22 cellular contexts compared by ENCODE assay signal in genomic region chr6:119299694-119300093, GRCh38.
"Had no signal": no experiment of that assay in that cellular context is flagged by ENCODE, and none has a peak within 500 bp of the region (broad histone marks: within the 10 kb centered on the region; RNA-seq: fewer than 3 reads in every experiment).

No MANE protein-coding gene starts in this region.

- H2AFZ ChIP-seq: hepatocyte had no signal

- DNase-seq: dermis blood vessel endothelial cell; dorsolateral prefrontal cortex; effector CD4-positive, alpha-beta T cell; effector memory CD4-positive, alpha-beta T cell; foreskin keratinocyte; heart left ventricle; hypothalamus; immature natural killer cell; islet precursor cell; kidney; kidney glomerular epithelial cell; left ventricle myocardium superior; lower lobe of right lung; mesenchymal stem cell; mucosa of descending colon; naive thymus-derived CD4-positive, alpha-beta T cell had no signal

- H3K4me2 ChIP-seq: hepatocyte had no signal

- H3K9me3 ChIP-seq: esophagus muscularis mucosa, gastroesophageal sphincter, heart left ventricle, left lung, lower lobe of right lung, mucosa of descending colon had no signal

- FAIRE-seq: endothelial cell of umbilical vein had no signal

- H3K27me3 ChIP-seq: dorsolateral prefrontal cortex, esophagus muscularis mucosa, foreskin keratinocyte, gastroesophageal sphincter, heart left ventricle, hepatocyte, left lung had no signal

- H3K27ac ChIP-seq: coronary artery, dorsolateral prefrontal cortex, esophagus muscularis mucosa, foreskin keratinocyte, gastroesophageal sphincter, heart left ventricle, hepatocyte, left lung, lower lobe of right lung had no signal

- H3K4me1 ChIP-seq: foreskin keratinocyte, lower lobe of right lung had no signal

- H3K4me3 ChIP-seq: coronary artery, dorsolateral prefrontal cortex, esophagus muscularis mucosa, gastroesophageal sphincter, heart left ventricle, hepatocyte, left lung, lower lobe of right lung, mucosa of descending colon had no signal

- ATAC-seq: foreskin keratinocyte; gastroesophageal sphincter; heart left ventricle; left lung; left ventricle myocardium superior; lower lobe of right lung; mucosa of descending colon; naive thymus-derived CD4-positive, alpha-beta T cell had no signal
